1 cellular context compared by ENCODE assay signal in the genomic region with DNA sequence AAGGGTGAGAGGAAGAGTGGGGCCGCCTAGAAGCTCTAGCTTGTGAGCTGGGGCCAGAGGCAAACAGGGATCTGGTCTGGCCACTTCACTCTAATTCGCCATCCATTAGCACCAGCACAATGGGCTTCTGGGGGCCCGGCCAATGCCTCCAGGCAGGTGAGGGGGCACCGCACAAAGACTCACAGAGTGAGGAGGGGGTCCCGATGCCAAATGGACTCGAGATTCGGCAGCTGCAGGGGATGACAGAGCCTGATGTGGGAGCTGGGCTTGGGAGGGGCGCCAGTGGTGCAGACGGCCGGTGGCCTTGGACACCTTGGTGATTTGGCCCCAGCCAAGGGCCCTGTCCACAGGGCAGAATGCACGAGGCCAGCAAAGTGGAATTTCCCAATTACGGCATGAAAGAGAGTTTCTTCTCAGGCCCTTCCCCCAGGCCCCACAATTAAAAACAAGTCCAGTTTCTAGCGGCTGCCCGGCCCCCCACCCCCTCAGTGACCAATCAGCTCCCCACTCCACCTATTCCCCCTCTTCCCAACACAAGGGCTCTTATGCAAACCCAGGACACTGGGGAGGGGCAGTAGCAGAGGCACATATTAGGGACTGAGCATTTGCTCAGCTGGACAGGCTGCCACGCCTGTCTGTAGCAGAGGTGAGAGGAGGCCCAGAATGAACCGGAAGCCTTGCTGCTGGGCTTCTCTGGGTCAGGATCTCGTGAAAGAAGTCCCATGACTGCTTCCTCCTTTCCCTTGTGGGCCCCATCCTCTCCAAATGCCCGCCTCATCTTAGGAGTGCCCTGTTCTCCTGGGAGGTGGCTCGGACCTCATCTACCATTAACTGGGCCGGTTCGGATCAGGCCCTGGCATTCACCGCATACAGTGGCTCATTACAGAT.
TF ChIP-seq lines count a peak whose summit lies in the region.

No MANE protein-coding gene starts in this region.

TF ChIP-seq in HepG2, 621 proteins besides CTCF, POLR2A, EP300 and RAD21 (continued from another document and continues in another):
- peak; percentile 68 for TF ChIP-seq RERE (CRISPR knock-in tag; IDR thresholded peaks at IDR 0.05; ENCODE audit: low read depth)
- no peak for TF ChIP-seq GMEB2 (CRISPR knock-in tag; IDR thresholded peaks at IDR 0.05; ENCODE audit: low read depth)
- TF ChIP-seq YEATS4 (CRISPR knock-in tag; IDR thresholded peaks at IDR 0.05; ENCODE audit: borderline replicate concordance), result peak; percentile 91
- peak; percentile 92 for TF ChIP-seq EED (CRISPR knock-in tag; IDR thresholded peaks at IDR 0.05)
- no peak; the same call in 1 of the 2 replicates for TF ChIP-seq RARG (CRISPR knock-in tag; IDR thresholded peaks at IDR 0.05; ENCODE audit: low read depth)
- peak in 1 of 2 experiments; percentile 93; a peak in 2 of 4 replicates for TF ChIP-seq KLF16 (CRISPR knock-in tag; IDR thresholded peaks at IDR 0.05)
- TF ChIP-seq NR1H2 (CRISPR knock-in tag; IDR thresholded peaks at IDR 0.05; ENCODE audit: borderline replicate concordance, low read depth), result no peak
- peak; percentile 98 for TF ChIP-seq SP5 (CRISPR knock-in tag; IDR thresholded peaks at IDR 0.05; ENCODE audit: borderline replicate concordance, low read depth)
- TF ChIP-seq, protein P1, sequence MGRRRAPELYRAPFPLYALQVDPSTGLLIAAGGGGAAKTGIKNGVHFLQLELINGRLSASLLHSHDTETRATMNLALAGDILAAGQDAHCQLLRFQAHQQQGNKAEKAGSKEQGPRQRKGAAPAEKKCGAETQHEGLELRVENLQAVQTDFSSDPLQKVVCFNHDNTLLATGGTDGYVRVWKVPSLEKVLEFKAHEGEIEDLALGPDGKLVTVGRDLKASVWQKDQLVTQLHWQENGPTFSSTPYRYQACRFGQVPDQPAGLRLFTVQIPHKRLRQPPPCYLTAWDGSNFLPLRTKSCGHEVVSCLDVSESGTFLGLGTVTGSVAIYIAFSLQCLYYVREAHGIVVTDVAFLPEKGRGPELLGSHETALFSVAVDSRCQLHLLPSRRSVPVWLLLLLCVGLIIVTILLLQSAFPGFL (CRISPR knock-in tag; IDR thresholded peaks at IDR 0.05), result 0 out of 2 replicates have a peak, but pooled peaks have one; percentile 75
- TF ChIP-seq HNRNPLL (IDR thresholded peaks at IDR 0.05; ENCODE audit: low read depth, low read length, poor library complexity, severe bottlenecking), result peak; percentile 55
- TF ChIP-seq ZXDC (CRISPR knock-in tag; IDR thresholded peaks at IDR 0.05), result 0 out of 2 replicates have a peak, but pooled peaks have one; percentile 60
- TF ChIP-seq ZNF7 (CRISPR knock-in tag; IDR thresholded peaks at IDR 0.05), result 0 out of 2 replicates have a peak, but pooled peaks have one; percentile 1
- peak; percentile 100 for TF ChIP-seq PHF21A (CRISPR knock-in tag; IDR thresholded peaks at IDR 0.05)
- TF ChIP-seq HBP1 (CRISPR knock-in tag; IDR thresholded peaks at IDR 0.05; ENCODE audit: low read depth), result 0 out of 2 replicates have a peak, but pooled peaks have one; percentile 61
- TF ChIP-seq KDM5A (IDR thresholded peaks at IDR 0.05; ENCODE audit: borderline replicate concordance, low read length), result peak; percentile 74; the same call in 1 of the 2 replicates
- TF ChIP-seq ZFP62 (CRISPR knock-in tag; IDR thresholded peaks at IDR 0.05), result no peak
- TF ChIP-seq PAF1 (CRISPR knock-in tag; IDR thresholded peaks at IDR 0.05), result no peak; the same call in 1 of the 2 replicates
- TF ChIP-seq, protein P2, sequence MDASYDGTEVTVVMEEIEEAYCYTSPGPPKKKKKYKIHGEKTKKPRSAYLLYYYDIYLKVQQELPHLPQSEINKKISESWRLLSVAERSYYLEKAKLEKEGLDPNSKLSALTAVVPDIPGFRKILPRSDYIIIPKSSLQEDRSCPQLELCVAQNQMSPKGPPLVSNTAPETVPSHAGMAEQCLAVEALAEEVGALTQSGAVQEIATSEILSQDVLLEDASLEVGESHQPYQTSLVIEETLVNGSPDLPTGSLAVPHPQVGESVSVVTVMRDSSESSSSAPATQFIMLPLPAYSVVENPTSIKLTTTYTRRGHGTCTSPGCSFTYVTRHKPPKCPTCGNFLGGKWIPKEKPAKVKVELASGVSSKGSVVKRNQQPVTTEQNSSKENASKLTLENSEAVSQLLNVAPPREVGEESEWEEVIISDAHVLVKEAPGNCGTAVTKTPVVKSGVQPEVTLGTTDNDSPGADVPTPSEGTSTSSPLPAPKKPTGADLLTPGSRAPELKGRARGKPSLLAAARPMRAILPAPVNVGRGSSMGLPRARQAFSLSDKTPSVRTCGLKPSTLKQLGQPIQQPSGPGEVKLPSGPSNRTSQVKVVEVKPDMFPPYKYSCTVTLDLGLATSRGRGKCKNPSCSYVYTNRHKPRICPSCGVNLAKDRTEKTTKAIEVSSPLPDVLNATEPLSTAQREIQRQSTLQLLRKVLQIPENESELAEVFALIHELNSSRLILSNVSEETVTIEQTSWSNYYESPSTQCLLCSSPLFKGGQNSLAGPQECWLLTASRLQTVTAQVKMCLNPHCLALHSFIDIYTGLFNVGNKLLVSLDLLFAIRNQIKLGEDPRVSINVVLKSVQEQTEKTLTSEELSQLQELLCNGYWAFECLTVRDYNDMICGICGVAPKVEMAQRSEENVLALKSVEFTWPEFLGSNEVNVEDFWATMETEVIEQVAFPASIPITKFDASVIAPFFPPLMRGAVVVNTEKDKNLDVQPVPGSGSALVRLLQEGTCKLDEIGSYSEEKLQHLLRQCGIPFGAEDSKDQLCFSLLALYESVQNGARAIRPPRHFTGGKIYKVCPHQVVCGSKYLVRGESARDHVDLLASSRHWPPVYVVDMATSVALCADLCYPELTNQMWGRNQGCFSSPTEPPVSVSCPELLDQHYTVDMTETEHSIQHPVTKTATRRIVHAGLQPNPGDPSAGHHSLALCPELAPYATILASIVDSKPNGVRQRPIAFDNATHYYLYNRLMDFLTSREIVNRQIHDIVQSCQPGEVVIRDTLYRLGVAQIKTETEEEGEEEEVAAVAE (CRISPR knock-in tag; IDR thresholded peaks at IDR 0.05; ENCODE audit: borderline replicate concordance), result peak; percentile 77; the same call in 1 of the 2 replicates
- TF ChIP-seq ZKSCAN8 (CRISPR knock-in tag; IDR thresholded peaks at IDR 0.05; ENCODE audit: borderline replicate concordance), result peak; percentile 91
- peak; percentile 36; the same call in 1 of the 2 replicates for TF ChIP-seq KMT2A (CRISPR knock-in tag; IDR thresholded peaks at IDR 0.05)
- TF ChIP-seq RFX3 (CRISPR knock-in tag; IDR thresholded peaks at IDR 0.05), result no peak
- peak; percentile 57 for TF ChIP-seq IKZF4 (CRISPR knock-in tag; IDR thresholded peaks at IDR 0.05; ENCODE audit: borderline replicate concordance, low read depth, not compliant biosample characterization)
- peak; percentile 81; the same call in 1 of the 2 replicates for TF ChIP-seq ZNF766 (CRISPR knock-in tag; IDR thresholded peaks at IDR 0.05; ENCODE audit: borderline replicate concordance)
- TF ChIP-seq ZNF589 (CRISPR knock-in tag; conservative IDR thresholded peaks at IDR 0.05), result peak; percentile 89
- TF ChIP-seq ATF3 (CRISPR knock-in tag; IDR thresholded peaks at IDR 0.05), result peak; percentile 64; the same call in 1 of the 2 replicates
- peak; percentile 69; the same call in 1 of the 2 replicates for TF ChIP-seq AFF4 (CRISPR knock-in tag; IDR thresholded peaks at IDR 0.05)
